15 cellular contexts compared by ENCODE assay signal in genomic region chr5:139634028-139634325, GRCh38. TPM values are rescaled to one million over a fixed set of nuclear protein-coding genes. Genes with fewer than 3 reads are reported as not detected.
DNase-seq lines count a peak whose midpoint lies in the region; ATAC-seq and TF ChIP-seq lines count a peak whose summit lies in the region.
"Had no signal": no experiment of that assay in that cellular context is flagged by ENCODE, and none has a peak within 500 bp of the region (broad histone marks: within the 10 kb centered on the region; RNA-seq: fewer than 3 reads in every experiment).

No MANE protein-coding gene starts in this region.

- H3K4me3 ChIP-seq in CD4-positive, CD25-positive, alpha-beta regulatory T cell (ENCODE audit: low read depth, low read length): no peak overlapping the region
- H3K4me3 ChIP-seq in adipocyte (ENCODE audit: low read length): no peak overlapping the region
- no peak overlapping the region for H3K4me3 ChIP-seq in sigmoid colon
- H3K4me3 ChIP-seq in right atrium auricular region: no peak overlapping the region
- H3K4me3 ChIP-seq: colonic mucosa, lower lobe of right lung, pancreas, vagina had no signal

- no peak for TF ChIP-seq POLR2A in sigmoid colon (IDR thresholded peaks at IDR 0.05)

- no peaks in the 10 kb centered on the region for H3K27me3 ChIP-seq in CD4-positive, CD25-positive, alpha-beta regulatory T cell (ENCODE audit: control insufficient read depth, insufficient read depth, low read length)
- H3K27me3 ChIP-seq in adipocyte (replicated peaks; ENCODE audit: control insufficient read depth, insufficient read depth, low read length) (no peaks in the 10 kb centered on the region), sigmoid colon (no peaks in the 10 kb centered on the region), right atrium auricular region (no peaks in the 10 kb centered on the region)
- H3K27me3 ChIP-seq: colonic mucosa, pancreas, vagina had no signal

- peaks cover 15% of the 10 kb centered on the region for H3K36me3 ChIP-seq in CD4-positive, CD25-positive, alpha-beta regulatory T cell (ENCODE audit: control insufficient read depth, insufficient read depth, low read length)
- H3K36me3 ChIP-seq in adipocyte (ENCODE audit: control insufficient read depth, insufficient read depth, low read length, severe bottlenecking) (peaks cover 3% of the 10 kb centered on the region), sigmoid colon (peaks cover 0 to 3% (median 0%) of the 10 kb centered on the region in 4 donors), right atrium auricular region (no peaks in the 10 kb centered on the region)
- H3K36me3 ChIP-seq: colonic mucosa, pancreas had no signal

- TF ChIP-seq EP300 in sigmoid colon (IDR thresholded peaks at IDR 0.05): no peak

- peak overlapping the region in 2 of 3 donors; percentile 15 to 86 for H3K27ac Mint-ChIP-seq in CD4-positive, CD25-positive, alpha-beta regulatory T cell
- peak overlapping the region in 2 of 3 donors; percentile 46 to 98 for H3K27ac Mint-ChIP-seq in IgD-negative memory B cell
- H3K27ac Mint-ChIP-seq: nephron progenitor cell had no signal

- H3K27ac ChIP-seq in CD4-positive, CD25-positive, alpha-beta regulatory T cell (ENCODE audit: insufficient read depth, low read length, poor library complexity, severe bottlenecking): no peak overlapping the region
- H3K27ac ChIP-seq in sigmoid colon (no peak overlapping the region), right atrium auricular region (no peak overlapping the region)
- H3K27ac ChIP-seq: colonic mucosa, lower lobe of right lung, pancreas, vagina had no signal

- peak overlapping the region; percentile 7 for H3K9ac ChIP-seq in adipocyte (ENCODE audit: low read length)

- H3K4me1 ChIP-seq in CD4-positive, CD25-positive, alpha-beta regulatory T cell (ENCODE audit: control insufficient read depth, insufficient read depth, low read length, poor library complexity, severe bottlenecking): peaks cover 45% of the 10 kb centered on the region
- peaks cover 45% of the 10 kb centered on the region for H3K4me1 ChIP-seq in adipocyte (ENCODE audit: control insufficient read depth, insufficient read depth, low read length)
- H3K4me1 ChIP-seq in sigmoid colon: peaks cover 0 to 38% (median 32%) of the 10 kb centered on the region in 4 donors
- H3K4me1 ChIP-seq in right atrium auricular region: peaks cover 0 to 42% of the 10 kb centered on the region in 2 donors

- WGBS in sigmoid colon, 2 donors: 73 to 80% methylated on average over 2 of the region's 2 CpGs

- H3K9me3 Mint-ChIP-seq in CD4-positive, CD25-positive, alpha-beta regulatory T cell: no peaks in the 10 kb centered on the region
- no peaks in the 10 kb centered on the region for H3K9me3 Mint-ChIP-seq in IgD-negative memory B cell
- H3K9me3 Mint-ChIP-seq: activated T-cell treated with anti-CD3 and anti-CD28 coated beads, Interleukin-2, amount 50 U/mL, for 24 hours; nephron progenitor cell; T-helper 1 cell treated with Interleukin-12 subunit alpha and Interleukin-12 subunit beta and Interleukin-4 antibody, amounts not matched to agents 30 μg/mL and 1 μg/mL, for 36 hours had no signal

- intact Hi-C loops in sigmoid colon (cut with DNase I): no loop called here

- no peak for DNase-seq in CD4-positive, CD25-positive, alpha-beta regulatory T cell
- no peak for DNase-seq in adipocyte (ENCODE audit: low read depth)
- peak; percentile 54 for DNase-seq in sigmoid colon
- no peak for DNase-seq in NCI-H446 (lab: John Stamatoyannopoulos, UW)
- DNase-seq in iPS-NIHi7 (ENCODE audit: extremely low spot score): no peak
- DNase-seq in right atrium auricular region (ENCODE audit: low spot score): no peak
- DNase-seq: colonic mucosa had no signal

- no peaks in the 10 kb centered on the region for H3K9me3 ChIP-seq in CD4-positive, CD25-positive, alpha-beta regulatory T cell (ENCODE audit: control insufficient read depth in 2 of 2, low read length in 2 of 2)
- H3K9me3 ChIP-seq in adipocyte (ENCODE audit: control insufficient read depth, low read length): no peaks in the 10 kb centered on the region
- H3K9me3 ChIP-seq in sigmoid colon: no peaks in the 10 kb centered on the region
- no peaks in the 10 kb centered on the region for H3K9me3 ChIP-seq in right atrium auricular region
- H3K9me3 ChIP-seq: colonic mucosa, lower lobe of right lung, pancreas, vagina had no signal

- no peak overlapping the region for H3K4me3 Mint-ChIP-seq in CD4-positive, CD25-positive, alpha-beta regulatory T cell
- peak overlapping the region in 1 of 4 donors; percentile 54 for H3K4me3 Mint-ChIP-seq in IgD-negative memory B cell
- H3K4me3 Mint-ChIP-seq: activated T-cell treated with anti-CD3 and anti-CD28 coated beads, Interleukin-2, amount 50 U/mL, for 24 hours; nephron progenitor cell; T-helper 1 cell treated with Interleukin-12 subunit alpha and Interleukin-12 subunit beta and Interleukin-4 antibody, amounts not matched to agents 30 μg/mL and 1 μg/mL, for 36 hours had no signal

- no peaks in the 10 kb centered on the region for H3K27me3 Mint-ChIP-seq in CD4-positive, CD25-positive, alpha-beta regulatory T cell
- no peaks in the 10 kb centered on the region for H3K27me3 Mint-ChIP-seq in IgD-negative memory B cell
- H3K27me3 Mint-ChIP-seq: activated T-cell treated with anti-CD3 and anti-CD28 coated beads, Interleukin-2, amount 50 U/mL, for 24 hours had no signal

- no peak for TF ChIP-seq CTCF in sigmoid colon (IDR thresholded peaks at IDR 0.05)
- TF ChIP-seq CTCF in right atrium auricular region (IDR thresholded peaks at IDR 0.05): no peak

- ATAC-seq in CD4-positive, CD25-positive, alpha-beta regulatory T cell (ENCODE audit: low read depth in 2 of 2): no peak
- no peak for ATAC-seq in GM18519 (IDR thresholded peaks at IDR 0.05; ENCODE audit: low FRiP score, unreplicated experiment)

- H3K4me1 Mint-ChIP-seq in CD4-positive, CD25-positive, alpha-beta regulatory T cell: peaks cover 20 to 53% (median 36%) of the 10 kb centered on the region in 4 donors
- H3K4me1 Mint-ChIP-seq in IgD-negative memory B cell: peaks cover 22 to 41% (median 38%) of the 10 kb centered on the region in 3 donors

- H3K36me3 Mint-ChIP-seq in CD4-positive, CD25-positive, alpha-beta regulatory T cell: peaks cover 3% of the 10 kb centered on the region
- H3K36me3 Mint-ChIP-seq in IgD-negative memory B cell: no peaks in the 10 kb centered on the region

RNA-seq across cellular contexts. Expression of gene CXXC5, which starts 14.2 kb away (rescaled TPM):
- total RNA-seq in CD4-positive, CD25-positive, alpha-beta regulatory T cell: 4.6 TPM
- polyA plus RNA-seq in CD4-positive, CD25-positive, alpha-beta regulatory T cell: 10 to 100 TPM in 1 of 4 donors, 1 to 10 TPM in 3; 7.2 to 12.7 (median 8.4) TPM
- polyA plus RNA-seq in IgD-negative memory B cell (447 TPM), sigmoid colon (10 to 100 TPM; 15.7 to 30.0 (median 28.1) TPM)
- total RNA-seq in sigmoid colon (10 to 100 TPM; 16.7 to 25.3 (median 18.5) TPM), right atrium auricular region (10 to 100 TPM; 57.9 to 59.5 TPM)
